In genomic region chr7:158816995-158817394, GRCh38 we compare ENCODE assay signal across 11 cellular contexts. TPM values are rescaled to one million over a fixed set of nuclear protein-coding genes. Genes with fewer than 3 reads are reported as not detected.
DNase-seq lines count a peak whose midpoint lies in the region; ATAC-seq, FAIRE-seq and TF ChIP-seq lines count a peak whose summit lies in the region.
"Had no signal": no experiment of that assay in that cellular context is flagged by ENCODE, and none has a peak within 500 bp of the region (broad histone marks: within the 10 kb centered on the region; RNA-seq: fewer than 3 reads in every experiment).

No MANE protein-coding gene starts in this region.

- peak; percentile 60 for ATAC-seq in left colon
- no peak for ATAC-seq in thoracic aorta (ENCODE audit: insufficient number of reproducible peaks, low FRiP score, low read depth)
- ATAC-seq in HG03571 (IDR thresholded peaks at IDR 0.05; ENCODE audit: unreplicated experiment): no peak

- intact Hi-C loops in left colon (cut with DNase I, micrococcal nuclease): loop anchor here in 1 of 2 donors (5.0 kb wide), 1 partner anchor 35 kb away; no protein-coding TSS in a partner anchor

- H3K27ac ChIP-seq in thoracic aorta: peak overlapping the region; percentile 81 to 91

- FAIRE-seq in D721Med (lab: Jason Lieb, UNC): no peak

- DNase-seq in activated T-cell treated with anti-CD3 and anti-CD28 coated beads, Interleukin-2, amount 50 U/mL, for 24 hours: no peak
- no peak for DNase-seq in activated T-cell treated with anti-CD3 and anti-CD28 coated beads, Interleukin-2, amount 50 U/mL, for 48 hours
- DNase-seq in left colon (peak; percentile 70 to 71), thoracic aorta (ENCODE audit: low spot score) (no peak), H4 (ENCODE audit: low spot score) (no peak), D721Med (ENCODE audit: insufficient read length, low spot score) (no peak)
- DNase-seq: activated CD4-positive, alpha-beta T cell treated with anti-CD3 and anti-CD28 coated beads, Interleukin-2, amount 50 U/mL, for 48 hours; NCI-H526; retina had no signal

- no peak overlapping the region for H3K4me3 ChIP-seq in thoracic aorta

- peaks cover 98% of the 10 kb centered on the region for H3K4me1 Mint-ChIP-seq in activated T-cell treated with anti-CD3 and anti-CD28 coated beads, Interleukin-2, amount 50 U/mL, for 24 hours (ENCODE audit: low read depth)
- peaks cover 97% of the 10 kb centered on the region for H3K4me1 Mint-ChIP-seq in activated naive CD8-positive, alpha-beta T cell (ENCODE audit: low read depth)

- TF ChIP-seq CTCF in thoracic aorta (IDR thresholded peaks at IDR 0.05) (no peak), D721Med (IDR thresholded peaks at IDR 0.05; ENCODE audit: insufficient read depth, missing control alignments) (no peak)

- H3K36me3 Mint-ChIP-seq in activated T-cell treated with anti-CD3 and anti-CD28 coated beads, Interleukin-2, amount 50 U/mL, for 24 hours (ENCODE audit: low read depth): peaks cover 16% of the 10 kb centered on the region
- no peaks in the 10 kb centered on the region for H3K36me3 Mint-ChIP-seq in activated naive CD8-positive, alpha-beta T cell

- no peaks in the 10 kb centered on the region for H3K36me3 ChIP-seq in thoracic aorta

- H3K27me3 Mint-ChIP-seq in activated T-cell treated with anti-CD3 and anti-CD28 coated beads, Interleukin-2, amount 50 U/mL, for 24 hours: no peaks in the 10 kb centered on the region
- no peaks in the 10 kb centered on the region for H3K27me3 Mint-ChIP-seq in activated naive CD8-positive, alpha-beta T cell

- H3K4me1 ChIP-seq in thoracic aorta (ENCODE audit: control insufficient read depth in 1 of 2, low read depth in 2 of 2): peaks cover 69 to 88% of the 10 kb centered on the region in 2 donors

- no peaks in the 10 kb centered on the region for H3K27me3 ChIP-seq in thoracic aorta (replicated peaks; ENCODE audit: insufficient read depth)

- H3K9me3 Mint-ChIP-seq in activated T-cell treated with anti-CD3 and anti-CD28 coated beads, Interleukin-2, amount 50 U/mL, for 24 hours: no peaks in the 10 kb centered on the region
- H3K9me3 Mint-ChIP-seq in activated naive CD8-positive, alpha-beta T cell (ENCODE audit: low read depth): no peaks in the 10 kb centered on the region

- no peaks in the 10 kb centered on the region for H3K9me3 ChIP-seq in thoracic aorta

- peak overlapping the region; percentile 32 for H3K4me3 Mint-ChIP-seq in activated T-cell treated with anti-CD3 and anti-CD28 coated beads, Interleukin-2, amount 50 U/mL, for 24 hours
- H3K4me3 Mint-ChIP-seq in activated naive CD8-positive, alpha-beta T cell: peak overlapping the region; percentile 88

- peak overlapping the region; percentile 100 for H3K27ac Mint-ChIP-seq in activated T-cell treated with anti-CD3 and anti-CD28 coated beads, Interleukin-2, amount 50 U/mL, for 24 hours
- H3K27ac Mint-ChIP-seq in activated naive CD8-positive, alpha-beta T cell: peak overlapping the region; percentile 96

RNA-seq across cellular contexts. Expression of gene ESYT2, which starts 12.3 kb away (rescaled TPM):
- total RNA-seq in left colon: 10 to 100 TPM; 68.8 to 86.0 TPM
- total RNA-seq in thoracic aorta: 100 to 1,000 TPM; 196 to 218 TPM
- 26.5 and 26.9 TPM in 2 replicates for total RNA-seq in H4 (2014; rRNA removed; shearing (Covaris generic))

RNA-seq across cellular contexts. Expression of gene DYNC2I1, which starts 39.4 kb away (rescaled TPM):
- total RNA-seq in left colon: 10 to 100 TPM; 20.6 to 22.2 TPM
- 10 to 100 TPM; 17.1 to 34.0 TPM for total RNA-seq in thoracic aorta
- 3.0 and 3.3 TPM in 2 replicates for total RNA-seq in H4 (2014; rRNA removed; shearing (Covaris generic))

Comparison
In these comparisons a context has a peak if more than half of its experiments do, and no peak if none do; other contexts are left out.
1. DNase-seq: peak in left colon (2 of 2); none in activated T-cell treated with anti-CD3 and anti-CD28 coated beads, Interleukin-2, amount 50 U/mL, for 24 hours (single experiment), activated T-cell treated with anti-CD3 and anti-CD28 coated beads, Interleukin-2, amount 50 U/mL, for 48 hours (0 of 2), thoracic aorta (single experiment), H4 (single experiment) and D721Med (single experiment).